Comparison of ENCODE assay signal across 15 cellular contexts in the genomic region with DNA sequence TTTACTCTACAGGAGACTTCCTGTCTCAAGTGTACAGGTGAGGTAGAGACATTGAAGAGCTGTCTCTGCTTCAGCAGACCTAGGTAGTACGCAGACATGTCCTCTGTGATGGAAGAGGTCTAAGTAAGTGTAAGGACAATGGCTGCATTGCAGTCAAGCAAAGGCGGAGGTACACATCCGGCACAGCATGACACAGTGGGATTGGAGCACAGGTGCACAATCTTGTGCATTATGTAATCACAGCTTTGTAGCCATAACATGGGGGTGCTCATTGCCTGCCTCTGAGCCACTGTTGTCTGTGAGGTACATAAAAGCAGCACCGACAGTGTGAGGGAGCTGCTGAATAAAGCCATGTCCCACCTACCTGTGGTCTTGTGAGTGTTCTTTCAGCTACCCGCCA.
"Had no signal": no experiment of that assay in that cellular context is flagged by ENCODE, and none has a peak within 500 bp of the region (broad histone marks: within the 10 kb centered on the region; RNA-seq: fewer than 3 reads in every experiment).

No MANE protein-coding gene starts in this region.

- H3K27ac ChIP-seq: esophagus muscularis mucosa, gastroesophageal sphincter, heart right ventricle, left ventricle myocardium inferior, pancreas, upper lobe of right lung, WERI-Rb-1 had no signal

- H3K4me3 ChIP-seq: esophagus muscularis mucosa, gastroesophageal sphincter, heart right ventricle, left ventricle myocardium inferior, pancreas, smooth muscle cell, upper lobe of right lung had no signal

- H3K27me3 ChIP-seq: esophagus muscularis mucosa, gastroesophageal sphincter, pancreas, upper lobe of right lung had no signal

- ATAC-seq: gastroesophageal sphincter; heart right ventricle; naive thymus-derived CD4-positive, alpha-beta T cell; pancreas; sciatic nerve; upper lobe of right lung had no signal

- DNase-seq: activated CD4-positive, alpha-beta T cell treated with anti-CD3 and anti-CD28 coated beads for 1 hour; activated CD4-positive, alpha-beta T cell treated with anti-CD3 and anti-CD28 coated beads, Interleukin-2, amount 50 U/mL, for 48 hours; effector memory CD4-positive, alpha-beta T cell; heart right ventricle; kidney glomerular epithelial cell; left ventricle myocardium inferior; naive thymus-derived CD4-positive, alpha-beta T cell; pancreas; stimulated activated CD4-positive, alpha-beta T cell treated with anti-CD3 and anti-CD28 coated beads, Interleukin-4, amount 100 ng/mL, for 1 hour; upper lobe of right lung; WERI-Rb-1 had no signal
